ENCODE assay signal across 29 cellular contexts in the genomic region with DNA sequence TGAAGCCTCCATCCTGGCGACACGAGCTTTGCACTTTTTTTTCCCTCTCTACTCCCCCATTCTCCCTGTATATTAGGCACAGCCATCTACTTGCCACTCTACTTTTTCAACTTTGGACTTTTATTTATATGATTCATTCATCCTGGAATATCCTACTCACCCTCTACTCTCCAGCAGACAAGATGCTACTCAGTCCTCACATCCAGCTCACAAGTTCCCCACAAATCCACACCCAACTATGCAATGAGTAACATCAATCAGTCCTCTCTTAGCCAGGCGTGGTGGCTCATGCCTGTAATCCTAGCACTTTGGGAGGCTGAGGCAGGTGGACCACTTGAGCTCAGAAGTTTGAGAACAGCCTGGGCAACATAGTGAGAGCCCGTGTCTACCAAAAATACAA. TPM values are rescaled to one million over a fixed set of nuclear protein-coding genes. Genes with fewer than 3 reads are reported as not detected.
DNase-seq lines count a peak whose midpoint lies in the region; ATAC-seq lines count a peak whose summit lies in the region.
"Had no signal": no experiment of that assay in that cellular context is flagged by ENCODE, and none has a peak within 500 bp of the region (broad histone marks: within the 10 kb centered on the region; RNA-seq: fewer than 3 reads in every experiment).

No MANE protein-coding gene starts in this region.

- H3K9me3 ChIP-seq in BLaER1 (no peaks in the 10 kb centered on the region), MG63 (no peaks in the 10 kb centered on the region)
- H3K9me3 ChIP-seq: A549, BE2C, heart right ventricle, SK-N-SH, upper lobe of left lung had no signal

- H3K27ac ChIP-seq in BLaER1 (no peak overlapping the region), epithelial cell of prostate (no peak overlapping the region)
- H3K27ac ChIP-seq: A549, heart right ventricle, RWPE1, upper lobe of left lung had no signal

- H3K9ac ChIP-seq in BLaER1, result no peak overlapping the region
- H3K9ac ChIP-seq: SK-N-SH had no signal

- no peaks in the 10 kb centered on the region for H4K20me1 ChIP-seq in BLaER1

- peak; percentile 15 for DNase-seq in MG63
- peak; percentile 40 for DNase-seq in epithelial cell of prostate (ENCODE audit: low read depth, low spot score)
- no peak for DNase-seq in dedifferentiated amniotic fluid mesenchymal stem cell (ENCODE audit: extremely low spot score)
- DNase-seq in activated gamma-delta T cell (lab: John Stamatoyannopoulos, UW), result no peak
- no peak for DNase-seq in activated naive CD4-positive, alpha-beta T cell treated with anti-CD3 and anti-CD28 coated beads, Interleukin-2, amount 50 U/mL, for 16 hours
- DNase-seq: activated CD4-positive, alpha-beta T cell treated with anti-CD3 and anti-CD28 coated beads for 48 hours; BE2C; cerebellar nuclear complex; effector CD4-positive, alpha-beta T cell; erythroblast; foreskin fibroblast; heart right ventricle; Karpas-422; mesendoderm; naive thymus-derived CD4-positive, alpha-beta T cell; NCI-H1694; NCI-H526 treated with DMSO at 0.1 percent for 48 hours; SK-N-SH; T-helper 17 cell; upper lobe of left lung had no signal

- H3K36me3 ChIP-seq in BLaER1 (no peaks in the 10 kb centered on the region), MG63 (no peaks in the 10 kb centered on the region)
- H3K36me3 ChIP-seq: BE2C, heart right ventricle, upper lobe of left lung had no signal

- peaks cover 12% of the 10 kb centered on the region for H3K4me1 ChIP-seq in BLaER1
- H3K4me1 ChIP-seq: A549, BE2C, heart right ventricle, upper lobe of left lung had no signal

- peak overlapping the region; percentile 31; the same call in 1 of the 2 replicates for H3K4me2 ChIP-seq in BLaER1
- H3K4me2 ChIP-seq: A549, GM23338, SK-N-SH had no signal

- H3K4me3 ChIP-seq in BLaER1 (no peak overlapping the region), MG63 (no peak overlapping the region)
- H3K4me3 ChIP-seq: A549, GM23338, heart right ventricle, upper lobe of left lung had no signal

- peak; percentile 13 for ATAC-seq in GM21515 (IDR thresholded peaks at IDR 0.05; ENCODE audit: unreplicated experiment)
- no peak for ATAC-seq in GM18520 (IDR thresholded peaks at IDR 0.05; ENCODE audit: unreplicated experiment)
- ATAC-seq: GM23338, heart right ventricle had no signal

- H3K27me3 ChIP-seq in BLaER1 (no peaks in the 10 kb centered on the region), MG63 (peaks cover 3% of the 10 kb centered on the region; the same call in 1 of the 2 replicates)
- H3K27me3 ChIP-seq: upper lobe of left lung had no signal

RNA-seq across cellular contexts. Expression of gene URAD, which starts 23.9 kb away (rescaled TPM):
- not detected in 2 replicates for total RNA-seq in MG63 (2014; rRNA removed; shearing (Covaris generic); ENCODE audit: low replicate concordance)
- total RNA-seq: GM23338; heart right ventricle; naive thymus-derived CD4-positive, alpha-beta T cell; skeletal muscle tissue; T-helper 17 cell had no signal

RNA-seq across cellular contexts. Expression of gene CDX2, which starts 43.3 kb away (rescaled TPM):
- 0.07 TPM in 1 of 2 replicates, not detected in the other for total RNA-seq in MG63 (2014; rRNA removed; shearing (Covaris generic); ENCODE audit: low replicate concordance)
- total RNA-seq: GM23338; heart right ventricle; naive thymus-derived CD4-positive, alpha-beta T cell; omental fat pad; skeletal muscle tissue; subcutaneous adipose tissue; T-helper 17 cell had no signal

Comparison
In these comparisons a context has a peak if more than half of its experiments do, and no peak if none do; other contexts are left out.
1. DNase-seq: peak in MG63 (single experiment) and epithelial cell of prostate (single experiment); none in dedifferentiated amniotic fluid mesenchymal stem cell (single experiment), activated gamma-delta T cell (single experiment) and activated naive CD4-positive, alpha-beta T cell treated with anti-CD3 and anti-CD28 coated beads, Interleukin-2, amount 50 U/mL, for 16 hours (single experiment).